Comparison of ENCODE assay signal across 15 cellular contexts in genomic region chr2:27724905-27725693, GRCh38. TPM values are rescaled to one million over a fixed set of nuclear protein-coding genes. Genes with fewer than 3 reads are reported as not detected.
DNase-seq lines count a peak whose midpoint lies in the region; ATAC-seq and TF ChIP-seq lines count a peak whose summit lies in the region.
"Had no signal": no experiment of that assay in that cellular context is flagged by ENCODE, and none has a peak within 500 bp of the region (broad histone marks: within the 10 kb centered on the region; RNA-seq: fewer than 3 reads in every experiment).

No MANE protein-coding gene starts in this region.

- H3K27me3 ChIP-seq in hepatocyte (no peaks in the 10 kb centered on the region), gastrocnemius medialis (no peaks in the 10 kb centered on the region)
- H3K27me3 ChIP-seq: colonic mucosa had no signal

- 62% methylated on average over 5 of the region's 5 CpGs for WGBS in hepatocyte (ENCODE audit: low lambda C conversion rate, missing lambda C conversion rate)

- no peak for TF ChIP-seq POLR2A in gastrocnemius medialis (IDR thresholded peaks at IDR 0.05)

- H3K9me3 ChIP-seq in hepatocyte (ENCODE audit: low read depth) (no peaks in the 10 kb centered on the region), gastrocnemius medialis (no peaks in the 10 kb centered on the region)
- H3K9me3 ChIP-seq: colonic mucosa had no signal

- no peak overlapping the region for H3K4me3 ChIP-seq in hepatocyte
- H3K4me3 ChIP-seq in gastrocnemius medialis, result no peak overlapping the region
- H3K4me3 ChIP-seq: colonic mucosa, K562 had no signal

- TF ChIP-seq CTCF in hepatocyte (IDR thresholded peaks at IDR 0.05; ENCODE audit: poor library complexity) (no peak), gastrocnemius medialis (IDR thresholded peaks at IDR 0.05 in 4 of 5, conservative IDR thresholded peaks at IDR 0.05 in 1 of 5) (no peak)

- in situ Hi-C loops in gastrocnemius medialis (cut with MboI; ENCODE audit: low sequenced_read_pairs in 4 of 4), result no loop called here

- ATAC-seq in gastrocnemius medialis (peak in 1 of 2 donors; percentile 16), HG03045 (IDR thresholded peaks at IDR 0.05; ENCODE audit: unreplicated experiment) (no peak), HG03175 (IDR thresholded peaks at IDR 0.05; ENCODE audit: unreplicated experiment) (no peak)
- ATAC-seq: K562; stimulated activated effector memory CD8-positive, alpha-beta T cell treated with anti-CD3 and anti-CD28 coated beads, Interleukin-12 subunit alpha, Interleukin-12 subunit beta, amount 100 ng/mL, for 72 hours had no signal

- H3K36me3 ChIP-seq in hepatocyte (replicated peaks; ENCODE audit: insufficient read depth, low read depth) (no peaks in the 10 kb centered on the region), gastrocnemius medialis (no peaks in the 10 kb centered on the region)
- H3K36me3 ChIP-seq: colonic mucosa had no signal

- H3K4me1 ChIP-seq in hepatocyte (ENCODE audit: insufficient read depth) (peaks cover 14% of the 10 kb centered on the region), gastrocnemius medialis (peaks cover 0 to 15% of the 10 kb centered on the region in 2 donors)
- H3K4me1 ChIP-seq: colonic mucosa had no signal

- DNase-seq in EH (ENCODE audit: low read depth) (peak; percentile 76), astrocyte of the hippocampus (ENCODE audit: low read depth, low spot score) (peak; percentile 84), hepatocyte (ENCODE audit: low spot score) (peak; percentile 59), gastrocnemius medialis (no peak), DMS153 (lab: John Stamatoyannopoulos, UW) (no peak)
- no peak for DNase-seq in activated effector memory CD4-positive, alpha-beta T cell treated with anti-CD3 and anti-CD28 coated beads, Interleukin-2, amount 50 U/mL, for 16 hours
- DNase-seq: colonic mucosa, islet precursor cell, NCI-H226, small intestine had no signal

- H2AFZ ChIP-seq in hepatocyte, result no peak overlapping the region

- no peaks in the 10 kb centered on the region for H3K79me2 ChIP-seq in hepatocyte

- intact Hi-C loops in gastrocnemius medialis (cut with DNase I; ENCODE audit: low total_unique reads), result loop anchor here (5.0 kb wide), 1 partner anchor 47 kb away; the partner anchor contains the start of gene MRPL33

- peak overlapping the region; percentile 77 for H3K27ac ChIP-seq in hepatocyte
- H3K27ac ChIP-seq in gastrocnemius medialis, result peak overlapping the region; percentile 19 to 75 (median 53)
- H3K27ac ChIP-seq: C4-2B, colonic mucosa had no signal

- H4K20me1 ChIP-seq in hepatocyte (ENCODE audit: insufficient read depth, poor library complexity, severe bottlenecking), result no peaks in the 10 kb centered on the region

- H3K4me2 ChIP-seq in hepatocyte, result no peak overlapping the region

- H3K9me2 ChIP-seq in hepatocyte (replicated peaks; ENCODE audit: insufficient read depth), result no peaks in the 10 kb centered on the region

RNA-seq across cellular contexts. Expression of gene MRPL33, which starts 46.4 kb away (rescaled TPM):
- 148 and 206 TPM in 2 replicates for total RNA-seq in hepatocyte
- polyA plus RNA-seq in hepatocyte, result 311 and 315 TPM in 2 replicates
- total RNA-seq in gastrocnemius medialis, result 100 to 1,000 TPM; 231 to 500 (median 388) TPM

Comparison
In these comparisons a context has a peak if more than half of its experiments do, and no peak if none do; other contexts are left out.
1. DNase-seq: peak in EH (single experiment), astrocyte of the hippocampus (single experiment) and hepatocyte (single experiment); none in gastrocnemius medialis (0 of 2), activated effector memory CD4-positive, alpha-beta T cell treated with anti-CD3 and anti-CD28 coated beads, Interleukin-2, amount 50 U/mL, for 16 hours (single experiment) and DMS153 (single experiment).